8 cellular contexts compared by ENCODE assay signal in the genomic region with DNA sequence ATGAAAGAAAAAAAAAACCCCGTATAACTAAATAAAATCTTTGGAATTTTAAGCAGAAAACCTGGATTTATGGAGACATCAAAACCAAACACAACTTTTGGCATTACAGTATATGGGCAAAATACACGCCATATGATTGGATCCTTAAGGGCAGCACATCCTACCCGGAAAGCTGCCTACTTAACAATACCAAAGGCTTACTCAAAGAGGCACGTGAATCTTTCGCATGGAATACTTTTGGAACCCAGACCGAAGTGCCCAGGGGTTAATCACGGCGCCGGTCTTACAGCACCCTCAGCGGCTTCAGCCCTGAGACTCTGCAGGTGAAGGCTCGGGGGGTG. TPM values are rescaled to one million over a fixed set of nuclear protein-coding genes. Genes with fewer than 3 reads are reported as not detected.
DNase-seq lines count a peak whose midpoint lies in the region; ATAC-seq, FAIRE-seq and TF ChIP-seq lines count a peak whose summit lies in the region.

No MANE protein-coding gene starts in this region.

- FAIRE-seq in endothelial cell of umbilical vein (lab: Jason Lieb, UNC): no peak

- H3K27ac Mint-ChIP-seq in naive thymus-derived CD4-positive, alpha-beta T cell: peak overlapping the region in 2 of 9 donors; percentile 34 to 44

- no peaks in the 10 kb centered on the region for H3K4me1 ChIP-seq in Peyer's patch
- peaks cover 18% of the 10 kb centered on the region for H3K4me1 ChIP-seq in endothelial cell of umbilical vein (ENCODE audit: control insufficient read depth, extremely low read depth, insufficient read depth, low read length)
- no peaks in the 10 kb centered on the region for H3K4me1 ChIP-seq in naive thymus-derived CD4-positive, alpha-beta T cell (ENCODE audit: control insufficient read depth in 2 of 2, insufficient read depth in 2 of 2, low read length in 2 of 2)

- no peaks in the 10 kb centered on the region for H4K20me1 ChIP-seq in endothelial cell of umbilical vein (replicated peaks; ENCODE audit: control insufficient read depth, extremely low read depth, insufficient read depth, low read length)

- H3K9me1 ChIP-seq in endothelial cell of umbilical vein (replicated peaks; ENCODE audit: control insufficient read depth, extremely low read depth, insufficient read depth, low read length): no peaks in the 10 kb centered on the region

- DNase-seq in GM12864 (ENCODE audit: low read depth) (no peak), HCEC 1CT (peak; percentile 48), Peyer's patch (no peak), endothelial cell of umbilical vein (ENCODE audit: low read depth, low spot score) (no peak), GM19240 (ENCODE audit: insufficient read length, low spot score) (no peak), NCI-H2107 treated with DMSO at 0.1 percent for 48 hours (lab: John Stamatoyannopoulos, UW; ENCODE audit: unreplicated experiment) (no peak), HEK293T (ENCODE audit: extremely low spot score) (no peak)
- DNase-seq in naive thymus-derived CD4-positive, alpha-beta T cell: peak in 1 of 9 donors; percentile 4

- H3K4me2 ChIP-seq in endothelial cell of umbilical vein (ENCODE audit: insufficient read depth, low read length): peak overlapping the region; percentile 69

- H3K27me3 Mint-ChIP-seq in naive thymus-derived CD4-positive, alpha-beta T cell: peaks cover 17 to 45% (median 43%) of the 10 kb centered on the region in 5 donors

- H3K9me3 ChIP-seq in Peyer's patch (no peaks in the 10 kb centered on the region), endothelial cell of umbilical vein (replicated peaks; ENCODE audit: control insufficient read depth, insufficient read depth, low read length) (no peaks in the 10 kb centered on the region)
- H3K9me3 ChIP-seq in naive thymus-derived CD4-positive, alpha-beta T cell (ENCODE audit: control insufficient read depth in 2 of 3, low read length in 3 of 3): no peaks in the 10 kb centered on the region

- no peak for TF ChIP-seq POLR2A in Peyer's patch (IDR thresholded peaks at IDR 0.05)
- TF ChIP-seq POLR2A in endothelial cell of umbilical vein (IDR thresholded peaks at IDR 0.05; ENCODE audit: low read depth, low read length): no peak

- intact Hi-C loops in endothelial cell of umbilical vein (cut with micrococcal nuclease): loop anchor here (2.0 to 5.0 kb wide), 4 partner anchors 38 to 520 kb away; a partner anchor contains a TSS
- intact Hi-C loops in naive thymus-derived CD4-positive, alpha-beta T cell (cut with micrococcal nuclease): loop anchor here (1.0 to 5.0 kb wide), 3 partner anchors 49 to 522 kb away; a partner anchor contains a TSS

- H3K36me3 Mint-ChIP-seq in naive thymus-derived CD4-positive, alpha-beta T cell: peaks cover 0 to 7% (median 0%) of the 10 kb centered on the region in 5 donors

- ATAC-seq in naive thymus-derived CD4-positive, alpha-beta T cell: no peak

- no peaks in the 10 kb centered on the region for H3K27me3 ChIP-seq in Peyer's patch
- no peaks in the 10 kb centered on the region for H3K27me3 ChIP-seq in endothelial cell of umbilical vein (ENCODE audit: control insufficient read depth in 2 of 2, insufficient read depth in 2 of 2, low read length in 2 of 2)
- H3K27me3 ChIP-seq in naive thymus-derived CD4-positive, alpha-beta T cell (ENCODE audit: control insufficient read depth in 2 of 2, insufficient read depth in 2 of 2, low read length in 2 of 2): no peaks in the 10 kb centered on the region

- peak overlapping the region; percentile 16; the same call in 1 of the 2 replicates for H3K4me3 ChIP-seq in GM12864 (ENCODE audit: low read depth, low read length)
- peak overlapping the region; percentile 33 to 54 (median 48) for H3K4me3 ChIP-seq in Peyer's patch
- H3K4me3 ChIP-seq in endothelial cell of umbilical vein (replicated peaks in 1 of 3; ENCODE audit: insufficient read depth in 1 of 3, low read depth in 1 of 3, low read length in 3 of 3): peak overlapping the region; percentile 31 to 69 (median 59)
- H3K4me3 ChIP-seq in naive thymus-derived CD4-positive, alpha-beta T cell (ENCODE audit: low read length): peak overlapping the region; percentile 55

- BruUV-seq in endothelial cell of umbilical vein (replicated peaks; lab: Mats Ljungman, UMichigan): TSS peak; percentile 43

- H3K36me3 ChIP-seq in Peyer's patch (no peaks in the 10 kb centered on the region), endothelial cell of umbilical vein (ENCODE audit: control insufficient read depth in 2 of 2, extremely low read depth in 1 of 2, insufficient read depth in 2 of 2, low read length in 2 of 2) (no peaks in the 10 kb centered on the region)
- H3K36me3 ChIP-seq in naive thymus-derived CD4-positive, alpha-beta T cell (ENCODE audit: control insufficient read depth in 2 of 3, insufficient read depth in 3 of 3, low read length in 3 of 3): no peaks in the 10 kb centered on the region

- H3K27ac ChIP-seq in Peyer's patch (peak overlapping the region in 1 of 4 donors; percentile 64), endothelial cell of umbilical vein (ENCODE audit: insufficient read depth, low read depth, low read length) (peak overlapping the region; percentile 17)
- H3K27ac ChIP-seq in naive thymus-derived CD4-positive, alpha-beta T cell (ENCODE audit: low read depth, low read length): no peak overlapping the region

- peak overlapping the region; percentile 81 to 92 (median 88) for H3K4me3 Mint-ChIP-seq in naive thymus-derived CD4-positive, alpha-beta T cell

- POLR2A ChIA-PET in endothelial cell of umbilical vein (lab: Charles Lee): no interaction called here
- POLR2A ChIA-PET in naive thymus-derived CD4-positive, alpha-beta T cell (lab: Charles Lee): no interaction called here
- POLR2A ChIA-PET in HEK293T (lab: Yijun Ruan, JAX): no interaction called here

- H3K79me2 ChIP-seq in endothelial cell of umbilical vein (ENCODE audit: control insufficient read depth, insufficient read depth, low read length): no peaks in the 10 kb centered on the region

- peak overlapping the region; percentile 71 for H2AFZ ChIP-seq in endothelial cell of umbilical vein (ENCODE audit: low read depth, low read length)

- H3K9me3 Mint-ChIP-seq in naive thymus-derived CD4-positive, alpha-beta T cell: peaks cover 0 to 3% (median 0%) of the 10 kb centered on the region in 11 donors

- CTCF ChIA-PET in endothelial cell of umbilical vein (lab: Charles Lee): interaction anchor here (0.5 to 3.3 kb wide), 6 partner anchors 13 to 49 kb away, joined by 3 to 23 read pairs (median 6); no protein-coding TSS in a partner anchor
- CTCF ChIA-PET in naive thymus-derived CD4-positive, alpha-beta T cell (lab: Charles Lee): no interaction called here
- CTCF ChIA-PET in HEK293T (lab: Yijun Ruan, JAX): no interaction called here

- H3K4me1 Mint-ChIP-seq in naive thymus-derived CD4-positive, alpha-beta T cell: peaks cover 4 to 18% (median 13%) of the 10 kb centered on the region in 7 donors

- dilution Hi-C loops in endothelial cell of umbilical vein (cut with MboI; ENCODE audit: extremely low pct_ligation_motif_present, low sequenced_read_pairs): no loop called here

- TF ChIP-seq CTCF in GM12864 (IDR thresholded peaks at IDR 0.05; ENCODE audit: low read depth, low read length, missing control alignments) (no peak), Peyer's patch (IDR thresholded peaks at IDR 0.05) (no peak), endothelial cell of umbilical vein (IDR thresholded peaks at IDR 0.05; ENCODE audit: extremely low read depth in 1 of 2, insufficient read depth in 1 of 2, low read depth in 1 of 2, low read length in 2 of 2) (no peak)

- peak overlapping the region; percentile 71 for H3K9ac ChIP-seq in endothelial cell of umbilical vein (replicated peaks; ENCODE audit: extremely low read depth, insufficient read depth, low read length)

TF ChIP-seq in endothelial cell of umbilical vein, 7 proteins besides CTCF, POLR2A, EP300 and RAD21 (continues in another document):
- TF ChIP-seq EZH2 (IDR thresholded peaks at IDR 0.05; ENCODE audit: borderline replicate concordance, low read depth, low read length, severe bottlenecking) (no peak), JUN (IDR thresholded peaks at IDR 0.05; ENCODE audit: borderline replicate concordance, insufficient read depth, insufficient read length, low read depth) (no peak), GATA2 (IDR thresholded peaks at IDR 0.05; ENCODE audit: insufficient read depth, insufficient read length, low read depth, low read length) (no peak), FOS (IDR thresholded peaks at IDR 0.05; ENCODE audit: borderline replicate concordance, insufficient read depth, low read length) (no peak)

TF ChIP-seq in HEK293T, 16 proteins besides CTCF, POLR2A, EP300 and RAD21 (continues in another document):
- TF ChIP-seq FOXA1 (IDR thresholded peaks at IDR 0.05) (no peak), BHLHE40 (IDR thresholded peaks at IDR 0.05; ENCODE audit: borderline replicate concordance) (no peak), FOXK2 (IDR thresholded peaks at IDR 0.05) (no peak), TARDBP (IDR thresholded peaks at IDR 0.05) (no peak), ELF4 (IDR thresholded peaks at IDR 0.05) (no peak), ARNT (IDR thresholded peaks at IDR 0.05) (no peak), SUZ12 (IDR thresholded peaks at IDR 0.05) (no peak)

RNA-seq across cellular contexts. Expression of a gene that starts 0.4 kb away (rescaled TPM):
- total RNA-seq in Peyer's patch (not detected), endothelial cell of umbilical vein (2.5 and 5.3 TPM in 2 replicates)
- polyA plus RNA-seq in endothelial cell of umbilical vein: 0.78 and 1.2 TPM in 2 replicates
- polyA plus RNA-seq in endothelial cell of umbilical vein (2011; cell fraction: cytosol; rRNA removed): 1.7 and 2.0 TPM in 2 replicates
- 2.6 and 3.8 TPM in 2 replicates for polyA plus RNA-seq in endothelial cell of umbilical vein (2011; cell fraction: nucleus; rRNA removed)
- 5.9 and 7.2 TPM in 2 replicates for polyA plus RNA-seq in endothelial cell of umbilical vein (2012)
- polyA minus RNA-seq in endothelial cell of umbilical vein: 1.8 and 2.0 TPM in 2 replicates
- polyA minus RNA-seq in endothelial cell of umbilical vein (2011; cell fraction: cytosol; rRNA and poly(A)+ RNA removed): 0.82 TPM
- 4.7 and 6.0 TPM in 2 replicates for polyA minus RNA-seq in endothelial cell of umbilical vein (2011; cell fraction: nucleus; rRNA and poly(A)+ RNA removed)
- under 1 TPM in 2 of 5 experiments, not detected in 3; 0.41 to 0.42 TPM for total RNA-seq in naive thymus-derived CD4-positive, alpha-beta T cell
- not detected for polyA plus RNA-seq in naive thymus-derived CD4-positive, alpha-beta T cell

RNA-seq across cellular contexts. Expression of a gene that starts 49.0 kb away (rescaled TPM):
- total RNA-seq in Peyer's patch: 10 to 100 TPM in 3 of 4 donors, 1 to 10 TPM in 1; 6.8 to 34.7 (median 14.5) TPM
- 73.6 and 74.1 TPM in 2 replicates for total RNA-seq in endothelial cell of umbilical vein
- polyA plus RNA-seq in endothelial cell of umbilical vein: 33.6 and 40.8 TPM in 2 replicates
- polyA plus RNA-seq in endothelial cell of umbilical vein (2011; cell fraction: cytosol; rRNA removed): 60.0 and 61.0 TPM in 2 replicates
- polyA plus RNA-seq in endothelial cell of umbilical vein (2011; cell fraction: nucleus; rRNA removed): 66.5 and 73.7 TPM in 2 replicates
- polyA plus RNA-seq in endothelial cell of umbilical vein (2012): 96.5 and 108 TPM in 2 replicates
- 37.4 and 40.1 TPM in 2 replicates for polyA minus RNA-seq in endothelial cell of umbilical vein
- 35.6 TPM for polyA minus RNA-seq in endothelial cell of umbilical vein (2011; cell fraction: cytosol; rRNA and poly(A)+ RNA removed)
- 26.4 and 34.1 TPM in 2 replicates for polyA minus RNA-seq in endothelial cell of umbilical vein (2011; cell fraction: nucleus; rRNA and poly(A)+ RNA removed)
- 10 to 100 TPM; 24.8 to 67.5 (median 26.9) TPM for total RNA-seq in naive thymus-derived CD4-positive, alpha-beta T cell
- polyA plus RNA-seq in naive thymus-derived CD4-positive, alpha-beta T cell: 10 to 100 TPM; 39.6 to 59.1 TPM
